Comparison of ENCODE assay signal across 8 cellular contexts in genomic region chr6:32178547-32179440, GRCh38. TPM values are rescaled to one million over a fixed set of nuclear protein-coding genes. Genes with fewer than 3 reads are reported as not detected.
A peak's percentile ranks its signal among the peaks of the same experiment; 100 is the strongest.
DNase-seq lines count a peak whose midpoint lies in the region; ATAC-seq, FAIRE-seq and TF ChIP-seq lines count a peak whose summit lies in the region.

No MANE protein-coding gene starts in this region.

- POLR2A ChIA-PET in H1 (lab: Charles Lee; ENCODE audit: partially characterized antibody): interaction anchor here (1.1 to 7.9 kb wide), 7 partner anchors 9 to 352 kb away, joined by 3 to 194 read pairs (median 5); partner anchors contain the start of genes ATF6B, EGFL8, FKBPL and GPSM3

- H3K56ac ChIP-seq in H1 (replicated peaks; ENCODE audit: insufficient read length, low read depth, low read length): no peak overlapping the region

- TF ChIP-seq CTCF in OCI-LY1 (IDR thresholded peaks at IDR 0.05; ENCODE audit: low read length) (no peak), H1 (IDR thresholded peaks at IDR 0.05; ENCODE audit: control extremely low read depth in 1 of 3, insufficient read depth in 1 of 3, low read depth in 1 of 3, low read length in 3 of 3) (no peak)

- H3K4me2 ChIP-seq in OCI-LY1 (ENCODE audit: low read length): peak overlapping the region; percentile 99
- peak overlapping the region; percentile 99 to 100 for H3K4me2 ChIP-seq in H1 (ENCODE audit: insufficient read depth in 1 of 2, low read depth in 2 of 2, low read length in 2 of 2)
- peak overlapping the region; percentile 63 for H3K4me2 ChIP-seq in neuronal stem cell (ENCODE audit: insufficient read depth, low read length, poor library complexity, severe bottlenecking)

- no peak overlapping the region for H4K5ac ChIP-seq in H1 (ENCODE audit: insufficient read length, low read depth, low read length)

- peak; percentile 2 for TF ChIP-seq POLR2A in GM15510 (IDR thresholded peaks at IDR 0.05; ENCODE audit: borderline replicate concordance, extremely low read depth, insufficient read length)
- TF ChIP-seq POLR2A in H1 (IDR thresholded peaks at IDR 0.05; ENCODE audit: control extremely low read depth in 1 of 2, low read depth in 2 of 2, low read length in 2 of 2): no peak; a peak in 1 of 3 replicates
- TF ChIP-seq POLR2A in GM12892 (IDR thresholded peaks at IDR 0.05; ENCODE audit: low read depth, low read length): no peak

- no peak overlapping the region for H3K14ac ChIP-seq in H1 (ENCODE audit: insufficient read length)
- no peak overlapping the region for H3K14ac ChIP-seq in neuronal stem cell (ENCODE audit: low read length)

- no peak overlapping the region for H4K8ac ChIP-seq in H1 (ENCODE audit: extremely low read depth, insufficient read depth, low read length)
- no peak overlapping the region for H4K8ac ChIP-seq in neuronal stem cell (ENCODE audit: low read depth, low read length)

- H3K9me3 ChIP-seq in OCI-LY1 (ENCODE audit: low read length) (no peaks in the 10 kb centered on the region), H1 (ENCODE audit: insufficient read depth in 2 of 2, low read depth in 1 of 2, low read length in 1 of 2) (no peaks in the 10 kb centered on the region), neuronal stem cell (replicated peaks in 1 of 2; ENCODE audit: control insufficient read depth in 2 of 2, insufficient read depth in 1 of 2, low read depth in 1 of 2, low read length in 2 of 2) (no peaks in the 10 kb centered on the region)

- H2BK15ac ChIP-seq in H1 (ENCODE audit: low read length) (peak overlapping the region; percentile 20; the same call in 1 of the 2 replicates), neuronal stem cell (ENCODE audit: low read length) (peak overlapping the region; percentile 1)

- CTCF ChIA-PET in H1 (lab: Charles Lee; ENCODE audit: partially characterized antibody): interaction anchor here (0.8 to 2.7 kb wide), 3 partner anchors 12 to 60 kb away, joined by 3 to 7 read pairs (median 4); partner anchors contain the start of gene PBX2

- H2BK120ac ChIP-seq in H1 (replicated peaks; ENCODE audit: low read depth, low read length): no peak overlapping the region
- no peak overlapping the region for H2BK120ac ChIP-seq in neuronal stem cell (ENCODE audit: low read depth, low read length)

- no peak overlapping the region for H3K23ac ChIP-seq in H1 (ENCODE audit: insufficient read length)
- peak overlapping the region; percentile 39 for H3K23ac ChIP-seq in neuronal stem cell (ENCODE audit: low read depth, low read length, poor library complexity)

- H2BK5ac ChIP-seq in H1 (ENCODE audit: low read depth, low read length) (no peak overlapping the region; the same call in 1 of the 2 replicates), neuronal stem cell (ENCODE audit: low read length) (peak overlapping the region; percentile 84)

- H2BK12ac ChIP-seq in H1 (ENCODE audit: low read depth, low read length) (0 out of 2 replicates have a peak overlapping the region, but pooled peaks have one; percentile 32), neuronal stem cell (ENCODE audit: low read length) (no peak overlapping the region)

- H3K4me3 ChIP-seq in OCI-LY1 (ENCODE audit: low read depth, low read length, poor library complexity, severe bottlenecking): peak overlapping the region; percentile 91
- H3K4me3 ChIP-seq in H1 (ENCODE audit: extremely low read depth in 1 of 4, insufficient read depth in 2 of 4, low read depth in 3 of 4, low read length in 4 of 4): peak overlapping the region; percentile 91 to 99 (median 95)
- peak overlapping the region; percentile 72 to 86 for H3K4me3 ChIP-seq in neuronal stem cell (ENCODE audit: low read length in 2 of 2)

- H3K9me2 ChIP-seq in OCI-LY1 (ENCODE audit: low read depth, low read length): no peaks in the 10 kb centered on the region

- peak overlapping the region; percentile 87 for H3K27ac ChIP-seq in OCI-LY1 (ENCODE audit: low read depth, low read length, poor library complexity, severe bottlenecking)
- H3K27ac ChIP-seq in H1 (ENCODE audit: low read depth, low read length): peak overlapping the region; percentile 68
- H3K27ac ChIP-seq in neuronal stem cell (replicated peaks; ENCODE audit: low read length): peak overlapping the region; percentile 45

- H3K18ac ChIP-seq in H1 (ENCODE audit: extremely low read depth, low read length) (peak overlapping the region; percentile 44; the same call in 1 of the 2 replicates), neuronal stem cell (ENCODE audit: low read length) (peak overlapping the region; percentile 58)

- H3K27me3 ChIP-seq in OCI-LY1 (ENCODE audit: insufficient read depth, low read length) (no peaks in the 10 kb centered on the region), H1 (replicated peaks in 1 of 4; ENCODE audit: control insufficient read depth in 3 of 4, extremely low read depth in 1 of 4, insufficient read depth in 3 of 4, low read length in 3 of 4) (no peaks in the 10 kb centered on the region; a peak in 1 of 7 replicates), neuronal stem cell (ENCODE audit: control insufficient read depth in 3 of 3, insufficient read depth in 3 of 3, low read depth in 1 of 3, low read length in 3 of 3) (no peaks in the 10 kb centered on the region)

- H4K91ac ChIP-seq in H1 (replicated peaks; ENCODE audit: insufficient read length, low read length) (peak overlapping the region; percentile 4), neuronal stem cell (ENCODE audit: low read depth, low read length, poor library complexity) (no peak overlapping the region)

- 6 to 100% methylated on average over 1 to 24 of the region's 24 CpGs for WGBS in H1 (ENCODE audit: extremely low coverage in 1 of 2, insufficient coverage in 1 of 2, insufficient read length in 1 of 2, insufficient replicate concordance in 2 of 2, low coverage in 1 of 2, low lambda C conversion rate in 2 of 2, missing lambda C conversion rate in 1 of 2), 2 experiments
- WGBS in neuronal stem cell (ENCODE audit: extremely low coverage in 2 of 2, insufficient read length in 2 of 2, insufficient replicate concordance in 1 of 2), 2 donors: 100% methylated on average over 1 of the region's 24 CpGs

- peaks cover 9% of the 10 kb centered on the region; the same call in 1 of the 2 replicates for H3K79me1 ChIP-seq in H1 (ENCODE audit: low read depth, low read length)
- peaks cover 3% of the 10 kb centered on the region for H3K79me1 ChIP-seq in neuronal stem cell (ENCODE audit: low read depth, low read length)

- H3K36me3 ChIP-seq in OCI-LY1 (ENCODE audit: insufficient read depth, low read length) (peaks cover 34% of the 10 kb centered on the region; the same call in 1 of the 2 replicates), H1 (ENCODE audit: control insufficient read depth in 2 of 4, insufficient read depth in 4 of 4, low read length in 3 of 4) (peaks cover 4 to 27% (median 19%) of the 10 kb centered on the region in 4 experiments; a peak in 7 of 8 replicates), neuronal stem cell (replicated peaks in 1 of 2; ENCODE audit: control insufficient read depth in 2 of 2, insufficient read depth in 2 of 2, low read length in 2 of 2) (peaks cover 25 to 48% of the 10 kb centered on the region in 2 donors)

- FAIRE-seq in H1 (lab: Jason Lieb, UNC) (no peak), GM12892 (lab: Jason Lieb, UNC) (no peak)

- no peak for ATAC-seq in left colon

- no peak for TF ChIP-seq RAD21 in H1 (IDR thresholded peaks at IDR 0.05 in 1 of 2, conservative IDR thresholded peaks at IDR 0.05 in 1 of 2; ENCODE audit: low read depth in 2 of 2, low read length in 2 of 2)

- peak overlapping the region; percentile 79 for H3K9ac ChIP-seq in OCI-LY1 (ENCODE audit: low read length)
- peak overlapping the region; percentile 56 to 87 (median 76) for H3K9ac ChIP-seq in H1 (replicated peaks in 1 of 4; ENCODE audit: extremely low read depth in 1 of 4, low read depth in 3 of 4, low read length in 3 of 4)
- H3K9ac ChIP-seq in neuronal stem cell (ENCODE audit: low read depth, low read length, poor library complexity): peak overlapping the region; percentile 78

- peaks cover 26% of the 10 kb centered on the region for H3K23me2 ChIP-seq in H1 (ENCODE audit: low read depth, low read length)

- H2AK5ac ChIP-seq in H1 (ENCODE audit: low read depth, low read length) (peak overlapping the region; percentile 69), neuronal stem cell (ENCODE audit: low read depth, low read length) (no peak overlapping the region)

- H4K20me1 ChIP-seq in OCI-LY1 (ENCODE audit: insufficient read depth, low read length): no peaks in the 10 kb centered on the region
- H4K20me1 ChIP-seq in H1 (replicated peaks in 1 of 2; ENCODE audit: control insufficient read depth in 1 of 2, insufficient read depth in 2 of 2, low read length in 2 of 2): peaks cover 3 to 6% of the 10 kb centered on the region in 2 experiments

- H3K79me2 ChIP-seq in OCI-LY1 (ENCODE audit: insufficient read depth, low read length) (peaks cover 12% of the 10 kb centered on the region; the same call in 1 of the 2 replicates), H1 (ENCODE audit: control insufficient read depth in 1 of 2, insufficient read depth in 2 of 2, low read length in 2 of 2) (peaks cover 13 to 32% of the 10 kb centered on the region in 2 experiments)

- no peaks in the 10 kb centered on the region for H3F3A ChIP-seq in OCI-LY1 (ENCODE audit: insufficient read depth, low read length)

- intact Hi-C loops in left colon (cut with DNase I, micrococcal nuclease): no loop called here

- no peak overlapping the region for H2BK20ac ChIP-seq in H1 (ENCODE audit: low read length)

- TF ChIP-seq EP300 in H1 (IDR thresholded peaks at IDR 0.05; ENCODE audit: borderline replicate concordance in 1 of 2, low read depth in 2 of 2, low read length in 2 of 2): no peak

- peaks cover 43% of the 10 kb centered on the region for H3K4me1 ChIP-seq in OCI-LY1 (ENCODE audit: insufficient read depth, low read length, severe bottlenecking)
- H3K4me1 ChIP-seq in H1 (replicated peaks in 1 of 4; ENCODE audit: control insufficient read depth in 3 of 4, insufficient read depth in 4 of 4, low read length in 3 of 4): peaks cover 5 to 14% (median 6%) of the 10 kb centered on the region in 4 experiments; a peak in 6 of 7 replicates
- H3K4me1 ChIP-seq in neuronal stem cell (ENCODE audit: control insufficient read depth in 2 of 2, insufficient read depth in 1 of 2, low read depth in 1 of 2, low read length in 2 of 2): peaks cover 9 to 16% of the 10 kb centered on the region in 2 donors

- no peak for DNase-seq in H1 (ENCODE audit: low read depth in 1 of 2, low spot score in 2 of 2)
- DNase-seq in neuronal stem cell (ENCODE audit: low spot score): no peak
- DNase-seq in NCI-H524 treated with DMSO at 0.1 percent for 48 hours (lab: John Stamatoyannopoulos, UW): no peak
- no peak for DNase-seq in left colon
- no peak for DNase-seq in GM12892 (ENCODE audit: insufficient read length)
- no peak for DNase-seq in activated CD4-positive, alpha-beta T cell treated with anti-CD3 and anti-CD28 coated beads for 1 hour

- no peak overlapping the region for H3K4ac ChIP-seq in H1 (replicated peaks; ENCODE audit: insufficient read length, low read depth, low read length)
- no peak overlapping the region for H3K4ac ChIP-seq in neuronal stem cell (ENCODE audit: low read length)

- H2AFZ ChIP-seq in OCI-LY1 (ENCODE audit: low read length): no peak overlapping the region
- H2AFZ ChIP-seq in H1 (ENCODE audit: low read length): no peak overlapping the region
- peak overlapping the region; percentile 48 for H2AFZ ChIP-seq in neuronal stem cell (ENCODE audit: low read length)

RNA-seq across cellular contexts. Expression of gene RNF5, which starts 0.6 kb away (rescaled TPM):
- 90.0 and 90.3 TPM in 2 replicates for total RNA-seq in H1 (2021; fragmentation: NEBNext Ultra II Directional; extraction: Animal tissue kit (Norgen Biotek cat#: 25700))
- polyA plus RNA-seq in H1 (2011; rRNA removed): 145 and 158 TPM in 2 replicates
- polyA plus RNA-seq in H1 (2011; cell fraction: cytosol; rRNA removed): 172 TPM
- 63.3 TPM for polyA plus RNA-seq in H1 (2011; cell fraction: nucleus; rRNA removed)
- 94.2 to 175 TPM (median 145 TPM) in 4 replicates for polyA plus RNA-seq in H1 (2012, experiment 1 of 2)
- 192 TPM for polyA plus RNA-seq in H1 (2012, experiment 2 of 2)
- 89.0 TPM for polyA plus RNA-seq in H1 (2013, experiment 1 of 2)
- polyA plus RNA-seq in H1 (2013, experiment 2 of 2): 93.6 TPM
- polyA minus RNA-seq in H1 (2011; rRNA and poly(A)+ RNA removed): 34.5 and 36.0 TPM in 2 replicates
- 30.4 TPM for polyA minus RNA-seq in H1 (2011; cell fraction: cytosol; rRNA and poly(A)+ RNA removed)
- polyA minus RNA-seq in H1 (2011; cell fraction: nucleus; rRNA and poly(A)+ RNA removed): 18.5 TPM
- polyA plus RNA-seq in neuronal stem cell (2013, experiment 1 of 2): 152 TPM
- polyA plus RNA-seq in neuronal stem cell (2013, experiment 2 of 2): 145 TPM
- 100 to 1,000 TPM in 1 of 2 donors, 10 to 100 TPM in 1; 87.2 to 104 TPM for total RNA-seq in left colon
- polyA plus RNA-seq in GM12892 (2012; ENCODE audit: missing spikeins): 80.8 TPM

RNA-seq across cellular contexts. Expression of gene AGPAT1, which starts 2.9 kb away (rescaled TPM):
- total RNA-seq in H1 (2021; fragmentation: NEBNext Ultra II Directional; extraction: Animal tissue kit (Norgen Biotek cat#: 25700)): 96.0 and 101 TPM in 2 replicates
- 222 and 287 TPM in 2 replicates for polyA plus RNA-seq in H1 (2011; rRNA removed)
- polyA plus RNA-seq in H1 (2011; cell fraction: cytosol; rRNA removed): 133 TPM
- 189 TPM for polyA plus RNA-seq in H1 (2011; cell fraction: nucleus; rRNA removed)
- 118 to 136 TPM (median 128 TPM) in 4 replicates for polyA plus RNA-seq in H1 (2012, experiment 1 of 2)
- 145 TPM for polyA plus RNA-seq in H1 (2012, experiment 2 of 2)
- polyA plus RNA-seq in H1 (2013, experiment 1 of 2): 100 TPM
- polyA plus RNA-seq in H1 (2013, experiment 2 of 2): 108 TPM
- polyA minus RNA-seq in H1 (2011; rRNA and poly(A)+ RNA removed): 149 and 233 TPM in 2 replicates
- 107 TPM for polyA minus RNA-seq in H1 (2011; cell fraction: cytosol; rRNA and poly(A)+ RNA removed)
- polyA minus RNA-seq in H1 (2011; cell fraction: nucleus; rRNA and poly(A)+ RNA removed): 64.9 TPM
- polyA plus RNA-seq in neuronal stem cell (2013, experiment 1 of 2): 110 TPM
- 106 TPM for polyA plus RNA-seq in neuronal stem cell (2013, experiment 2 of 2)
- 10 to 100 TPM; 44.4 to 55.0 TPM for total RNA-seq in left colon
- 17.1 TPM for polyA plus RNA-seq in GM12892 (2012; ENCODE audit: missing spikeins)

RNA-seq across cellular contexts. Expression of gene AGER, which starts 5.3 kb away (rescaled TPM):
- 9.6 and 10.9 TPM in 2 replicates for total RNA-seq in H1 (2021; fragmentation: NEBNext Ultra II Directional; extraction: Animal tissue kit (Norgen Biotek cat#: 25700))
- 3.8 and 5.5 TPM in 2 replicates for polyA plus RNA-seq in H1 (2011; rRNA removed)
- polyA plus RNA-seq in H1 (2011; cell fraction: cytosol; rRNA removed): 7.7 TPM
- 72.9 TPM for polyA plus RNA-seq in H1 (2011; cell fraction: nucleus; rRNA removed)
- 13.2 to 17.1 TPM (median 14.7 TPM) in 4 replicates for polyA plus RNA-seq in H1 (2012, experiment 1 of 2)
- 7.8 TPM for polyA plus RNA-seq in H1 (2012, experiment 2 of 2)
- 9.7 TPM for polyA plus RNA-seq in H1 (2013, experiment 1 of 2)
- polyA plus RNA-seq in H1 (2013, experiment 2 of 2): 8.4 TPM
- polyA minus RNA-seq in H1 (2011; rRNA and poly(A)+ RNA removed): 1.5 and 2.4 TPM in 2 replicates
- polyA minus RNA-seq in H1 (2011; cell fraction: cytosol; rRNA and poly(A)+ RNA removed): 2.1 TPM
- 6.9 TPM for polyA minus RNA-seq in H1 (2011; cell fraction: nucleus; rRNA and poly(A)+ RNA removed)
- polyA plus RNA-seq in neuronal stem cell (2013, experiment 1 of 2): 19.9 TPM
- polyA plus RNA-seq in neuronal stem cell (2013, experiment 2 of 2): 18.7 TPM
- total RNA-seq in left colon: 1 to 10 TPM; 4.4 TPM
- 11.2 TPM for polyA plus RNA-seq in GM12892 (2012; ENCODE audit: missing spikeins)

RNA-seq across cellular contexts. Expression of gene PBX2, which starts 11.2 kb away (rescaled TPM):
- 130 and 133 TPM in 2 replicates for total RNA-seq in H1 (2021; fragmentation: NEBNext Ultra II Directional; extraction: Animal tissue kit (Norgen Biotek cat#: 25700))
- polyA plus RNA-seq in H1 (2011; rRNA removed): 102 and 109 TPM in 2 replicates
- 124 TPM for polyA plus RNA-seq in H1 (2011; cell fraction: cytosol; rRNA removed)
- polyA plus RNA-seq in H1 (2011; cell fraction: nucleus; rRNA removed): 287 TPM
- 114 to 152 TPM (median 137 TPM) in 4 replicates for polyA plus RNA-seq in H1 (2012, experiment 1 of 2)
- polyA plus RNA-seq in H1 (2012, experiment 2 of 2): 73.3 TPM
- polyA plus RNA-seq in H1 (2013, experiment 1 of 2): 77.2 TPM
- polyA plus RNA-seq in H1 (2013, experiment 2 of 2): 72.5 TPM
- polyA minus RNA-seq in H1 (2011; rRNA and poly(A)+ RNA removed): 105 and 121 TPM in 2 replicates
- polyA minus RNA-seq in H1 (2011; cell fraction: cytosol; rRNA and poly(A)+ RNA removed): 63.4 TPM
- 68.9 TPM for polyA minus RNA-seq in H1 (2011; cell fraction: nucleus; rRNA and poly(A)+ RNA removed)
- polyA plus RNA-seq in neuronal stem cell (2013, experiment 1 of 2): 154 TPM
- polyA plus RNA-seq in neuronal stem cell (2013, experiment 2 of 2): 155 TPM
- total RNA-seq in left colon: 10 to 100 TPM; 41.5 to 49.6 TPM
- polyA plus RNA-seq in GM12892 (2012; ENCODE audit: missing spikeins): 50.6 TPM

RNA-seq across cellular contexts. Expression of gene GPSM3, which starts 13.6 kb away (rescaled TPM):
- total RNA-seq in H1 (2021; fragmentation: NEBNext Ultra II Directional; extraction: Animal tissue kit (Norgen Biotek cat#: 25700)): 6.0 and 6.6 TPM in 2 replicates
- polyA plus RNA-seq in H1 (2011; rRNA removed): 9.8 and 10.6 TPM in 2 replicates
- 6.9 TPM for polyA plus RNA-seq in H1 (2011; cell fraction: cytosol; rRNA removed)
- 10.3 TPM for polyA plus RNA-seq in H1 (2011; cell fraction: nucleus; rRNA removed)
- polyA plus RNA-seq in H1 (2012, experiment 1 of 2): 6.3 to 10.7 TPM (median 8.7 TPM) in 4 replicates
- 10.1 TPM for polyA plus RNA-seq in H1 (2012, experiment 2 of 2)
- polyA plus RNA-seq in H1 (2013, experiment 1 of 2): 6.8 TPM
- polyA plus RNA-seq in H1 (2013, experiment 2 of 2): 5.9 TPM
- polyA minus RNA-seq in H1 (2011; rRNA and poly(A)+ RNA removed): 2.2 and 2.8 TPM in 2 replicates
- 3.4 TPM for polyA minus RNA-seq in H1 (2011; cell fraction: cytosol; rRNA and poly(A)+ RNA removed)
- 2.4 TPM for polyA minus RNA-seq in H1 (2011; cell fraction: nucleus; rRNA and poly(A)+ RNA removed)
- 4.2 TPM for polyA plus RNA-seq in neuronal stem cell (2013, experiment 1 of 2)
- polyA plus RNA-seq in neuronal stem cell (2013, experiment 2 of 2): 4.2 TPM
- 10 to 100 TPM in 1 of 2 donors, 1 to 10 TPM in 1; 5.6 to 11.1 TPM for total RNA-seq in left colon
- polyA plus RNA-seq in GM12892 (2012; ENCODE audit: missing spikeins): 96.1 TPM
